ENCODE assay signal across 15 cellular contexts in the genomic region with DNA sequence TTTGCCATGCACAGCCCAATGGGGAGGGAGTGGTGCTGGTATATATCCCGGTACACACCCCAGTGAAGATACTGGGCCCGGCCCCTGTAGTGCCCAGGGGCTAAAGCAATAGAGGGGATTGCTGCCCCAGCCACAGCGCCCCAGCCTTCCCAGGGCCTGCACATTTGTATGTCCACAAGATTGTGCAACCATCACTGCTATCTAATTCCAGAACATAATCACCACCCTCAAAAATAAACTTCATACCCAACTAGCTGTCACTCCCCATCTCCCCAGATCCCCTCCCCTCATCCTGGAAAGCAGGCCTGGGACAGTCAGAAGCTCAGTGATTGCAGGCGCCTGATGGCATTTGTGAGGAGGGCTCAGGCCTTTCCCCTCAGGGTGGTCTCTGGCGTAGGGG. TPM values are rescaled to one million over a fixed set of nuclear protein-coding genes. Genes with fewer than 3 reads are reported as not detected.
DNase-seq lines count a peak whose midpoint lies in the region; ATAC-seq and TF ChIP-seq lines count a peak whose summit lies in the region.
"Had no signal": no experiment of that assay in that cellular context is flagged by ENCODE, and none has a peak within 500 bp of the region (broad histone marks: within the 10 kb centered on the region; RNA-seq: fewer than 3 reads in every experiment).

No MANE protein-coding gene starts in this region.

- no peaks in the 10 kb centered on the region for H3K27me3 ChIP-seq in right cardiac atrium (ENCODE audit: control insufficient read depth, insufficient read depth)
- no peaks in the 10 kb centered on the region for H3K27me3 ChIP-seq in dorsolateral prefrontal cortex
- H3K27me3 ChIP-seq in neural progenitor cell = no peaks in the 10 kb centered on the region
- no peaks in the 10 kb centered on the region for H3K27me3 ChIP-seq in uterus
- H3K27me3 ChIP-seq in prostate gland (replicated peaks; ENCODE audit: insufficient read depth) = no peaks in the 10 kb centered on the region

- H3K9me3 Mint-ChIP-seq in neural progenitor cell = no peaks in the 10 kb centered on the region

- no peak overlapping the region for H3K4me2 ChIP-seq in neural progenitor cell

- peaks cover 24% of the 10 kb centered on the region for H3F3A ChIP-seq in neural progenitor cell (ENCODE audit: low read depth)

- 72% methylated on average over 5 of the region's 5 CpGs for WGBS in right cardiac atrium
- 86% methylated on average over 5 of the region's 5 CpGs for WGBS in prostate gland

- no peak overlapping the region for H3K9ac ChIP-seq in neural progenitor cell

- H3K27ac ChIP-seq in right cardiac atrium (ENCODE audit: low read length) (peak overlapping the region; percentile 88), dorsolateral prefrontal cortex (peak overlapping the region in 47 of 59 donors; percentile 13 to 100 (median 74)), neural progenitor cell (no peak overlapping the region), uterus (peak overlapping the region; percentile 46 to 99), prostate gland (no peak overlapping the region)

- intact Hi-C loops in right cardiac atrium (cut with DNase I) = no loop called here
- intact Hi-C loops in Right ventricle myocardium superior (cut with DNase I) = no loop called here
- intact Hi-C loops in dorsolateral prefrontal cortex (cut with DNase I) = no loop called here
- intact Hi-C loops in uterus (cut with DNase I; ENCODE audit: low total_unique reads) = no loop called here
- intact Hi-C loops in prostate gland (cut with DNase I) = no loop called here

- no peaks in the 10 kb centered on the region for H3K9me3 ChIP-seq in right cardiac atrium (ENCODE audit: control insufficient read depth, low read length)
- no peaks in the 10 kb centered on the region for H3K9me3 ChIP-seq in neural progenitor cell (ENCODE audit: low read depth)
- H3K9me3 ChIP-seq in uterus = no peaks in the 10 kb centered on the region
- H3K9me3 ChIP-seq in prostate gland = no peaks in the 10 kb centered on the region

- H3K36me3 ChIP-seq in neural progenitor cell (no peaks in the 10 kb centered on the region), uterus (no peaks in the 10 kb centered on the region), prostate gland (no peaks in the 10 kb centered on the region)

- TF ChIP-seq POLR2A in uterus (IDR thresholded peaks at IDR 0.05) = no peak
- no peak for TF ChIP-seq POLR2A in prostate gland (IDR thresholded peaks at IDR 0.05)

- peaks cover 47% of the 10 kb centered on the region for H3K4me1 ChIP-seq in right cardiac atrium (ENCODE audit: control insufficient read depth, insufficient read depth, low read length)
- peaks cover 20% of the 10 kb centered on the region for H3K4me1 ChIP-seq in neural progenitor cell
- peaks cover 0 to 34% of the 10 kb centered on the region in 2 donors for H3K4me1 ChIP-seq in uterus
- peaks cover 4% of the 10 kb centered on the region for H3K4me1 ChIP-seq in prostate gland (replicated peaks)

- H3K4me3 Mint-ChIP-seq in neural progenitor cell = peak overlapping the region; percentile 48

- TF ChIP-seq CTCF in dorsolateral prefrontal cortex (IDR thresholded peaks at IDR 0.05 in 54 of 56, conservative IDR thresholded peaks at IDR 0.05 in 2 of 56; ENCODE audit: low read depth in 1 of 56, partially characterized antibody in 56 of 56) = no peak
- TF ChIP-seq CTCF in neural progenitor cell (IDR thresholded peaks at IDR 0.05) = no peak
- no peak for TF ChIP-seq CTCF in uterus (IDR thresholded peaks at IDR 0.05)
- no peak for TF ChIP-seq CTCF in prostate gland (IDR thresholded peaks at IDR 0.05)

- no peak overlapping the region for H2AFZ ChIP-seq in neural progenitor cell (replicated peaks)
- H2AFZ ChIP-seq: PC-9 had no signal

- DNase-seq in right cardiac atrium = no peak
- DNase-seq in Right ventricle myocardium superior = no peak
- DNase-seq in dorsolateral prefrontal cortex = no peak
- no peak for DNase-seq in neural progenitor cell (ENCODE audit: low spot score)
- no peak for DNase-seq in uterus
- DNase-seq in prostate gland (ENCODE audit: low spot score) = no peak
- DNase-seq in inferior parietal cortex (ENCODE audit: extremely low spot score) = no peak
- DNase-seq: activated CD4-positive, alpha-beta T cell treated with anti-CD3 and anti-CD28 coated beads for 4 hours; erythroblast; NCI-H446 treated with DMSO at 0.1 percent for 48 hours; small intestine had no signal

- peaks cover 50% of the 10 kb centered on the region for H3K4me1 Mint-ChIP-seq in neural progenitor cell

- no peak overlapping the region for H3K27ac Mint-ChIP-seq in neural progenitor cell

- H4K20me1 ChIP-seq in neural progenitor cell (ENCODE audit: low read depth) = peaks cover 92% of the 10 kb centered on the region

- no peak for ATAC-seq in right cardiac atrium
- no peak for ATAC-seq in Right ventricle myocardium superior (ENCODE audit: poor library complexity)
- no peak for ATAC-seq in HG03159 (IDR thresholded peaks at IDR 0.05; ENCODE audit: unreplicated experiment)

- peaks cover 89% of the 10 kb centered on the region for H3K79me2 ChIP-seq in neural progenitor cell (ENCODE audit: low read depth)

- H3K36me3 Mint-ChIP-seq in neural progenitor cell = peaks cover 15% of the 10 kb centered on the region

- no peak overlapping the region for H3K4me3 ChIP-seq in right cardiac atrium (ENCODE audit: low read length)
- H3K4me3 ChIP-seq in dorsolateral prefrontal cortex = no peak overlapping the region
- no peak overlapping the region for H3K4me3 ChIP-seq in neural progenitor cell
- no peak overlapping the region for H3K4me3 ChIP-seq in uterus
- no peak overlapping the region for H3K4me3 ChIP-seq in prostate gland
- H3K4me3 ChIP-seq: PC-9 had no signal

- H3K27me3 Mint-ChIP-seq in neural progenitor cell (ENCODE audit: insufficient read depth, low read depth) = peaks cover 5% of the 10 kb centered on the region

RNA-seq across cellular contexts. Expression of a gene that starts 13.5 kb away (rescaled TPM):
- total RNA-seq in right cardiac atrium (100 to 1,000 TPM; 129 to 149 (median 148) TPM), Right ventricle myocardium superior (126 TPM), dorsolateral prefrontal cortex (100 to 1,000 TPM; 117 to 240 (median 161) TPM), neural progenitor cell (ENCODE audit: low replicate concordance) (249 and 321 TPM in 2 replicates), uterus (100 to 1,000 TPM; 123 to 325 (median 173) TPM), prostate gland (100 to 1,000 TPM; 118 to 301 TPM)
- 122 TPM for polyA plus RNA-seq in right cardiac atrium

RNA-seq across cellular contexts. Expression of a gene that starts 19.5 kb away (rescaled TPM):
- total RNA-seq in right cardiac atrium = 10 to 100 TPM; 19.2 to 33.9 (median 29.3) TPM
- polyA plus RNA-seq in right cardiac atrium = 35.7 TPM
- total RNA-seq in Right ventricle myocardium superior = 19.9 TPM
- total RNA-seq in dorsolateral prefrontal cortex = 100 to 1,000 TPM in 85 of 120 experiments, 10 to 100 TPM in 35; 36.0 to 486 (median 135) TPM
- total RNA-seq in neural progenitor cell (ENCODE audit: low replicate concordance) = 0.80 and 8.6 TPM in 2 replicates
- total RNA-seq in uterus = 100 to 1,000 TPM in 1 of 4 donors, 10 to 100 TPM in 3; 24.1 to 113 (median 77.2) TPM
- 10 to 100 TPM in 1 of 2 donors, 1 to 10 TPM in 1; 8.7 to 32.0 TPM for total RNA-seq in prostate gland

RNA-seq across cellular contexts. Expression of a gene that starts 29.4 kb away (rescaled TPM):
- total RNA-seq in right cardiac atrium (10 to 100 TPM in 2 of 4 donors, 1 to 10 TPM in 2; 1.4 to 15.7 (median 8.0) TPM), Right ventricle myocardium superior (29.6 TPM), dorsolateral prefrontal cortex (1 to 10 TPM in 95 of 120 experiments, under 1 TPM in 23, not detected in 2; 0.31 to 7.4 (median 1.7) TPM), neural progenitor cell (ENCODE audit: low replicate concordance) (0.37 TPM in 1 of 2 replicates, not detected in the other), uterus (1 to 10 TPM in 1 of 4 donors, under 1 TPM in 1, not detected in 2; 0.90 to 1.5 TPM), prostate gland (not detected)
- polyA plus RNA-seq in right cardiac atrium = 14.6 TPM
- total RNA-seq: Daoy; T-helper 1 cell treated with Interleukin-12 subunit alpha and Interleukin-12 subunit beta and Interleukin-4 antibody, amounts not matched to agents 30 ng/mL and 1 ng/mL, for 36 hours had no signal

RNA-seq across cellular contexts. Expression of a gene that starts 42.8 kb away (rescaled TPM):
- total RNA-seq in right cardiac atrium = 10 to 100 TPM; 51.0 to 67.6 (median 56.9) TPM
- 50.9 TPM for polyA plus RNA-seq in right cardiac atrium
- 70.1 TPM for total RNA-seq in Right ventricle myocardium superior
- total RNA-seq in dorsolateral prefrontal cortex = 10 to 100 TPM; 15.0 to 46.2 (median 28.8) TPM
- 26.4 and 45.6 TPM in 2 replicates for total RNA-seq in neural progenitor cell (ENCODE audit: low replicate concordance)
- 10 to 100 TPM; 14.1 to 81.5 (median 25.1) TPM for total RNA-seq in uterus
- 10 to 100 TPM; 93.0 to 99.9 TPM for total RNA-seq in prostate gland

RNA-seq across cellular contexts. Expression of a gene that starts 44.4 kb away (rescaled TPM):
- total RNA-seq in right cardiac atrium (10 to 100 TPM in 1 of 4 donors, 1 to 10 TPM in 3; 5.0 to 10.4 (median 8.9) TPM), Right ventricle myocardium superior (10.6 TPM), dorsolateral prefrontal cortex (10 to 100 TPM; 12.5 to 71.4 (median 28.5) TPM), neural progenitor cell (ENCODE audit: low replicate concordance) (0.17 and 0.77 TPM in 2 replicates), uterus (1 to 10 TPM in 1 of 4 donors, under 1 TPM in 1, not detected in 2; 0.69 to 4.1 TPM), prostate gland (1 to 10 TPM in 1 of 2 donors, under 1 TPM in 1; 0.41 to 4.0 TPM)
- polyA plus RNA-seq in right cardiac atrium = 5.4 TPM
- total RNA-seq: Daoy; T-helper 1 cell treated with Interleukin-12 subunit alpha and Interleukin-12 subunit beta and Interleukin-4 antibody, amounts not matched to agents 30 ng/mL and 1 ng/mL, for 36 hours had no signal

Comparison
In these comparisons a context has a peak if more than half of its experiments do, and no peak if none do; other contexts are left out.
1. H3K27ac ChIP-seq: peak in right cardiac atrium (single experiment), dorsolateral prefrontal cortex (47 of 59) and uterus (2 of 2); none in neural progenitor cell (single experiment) and prostate gland (0 of 2).